In the genomic region with DNA sequence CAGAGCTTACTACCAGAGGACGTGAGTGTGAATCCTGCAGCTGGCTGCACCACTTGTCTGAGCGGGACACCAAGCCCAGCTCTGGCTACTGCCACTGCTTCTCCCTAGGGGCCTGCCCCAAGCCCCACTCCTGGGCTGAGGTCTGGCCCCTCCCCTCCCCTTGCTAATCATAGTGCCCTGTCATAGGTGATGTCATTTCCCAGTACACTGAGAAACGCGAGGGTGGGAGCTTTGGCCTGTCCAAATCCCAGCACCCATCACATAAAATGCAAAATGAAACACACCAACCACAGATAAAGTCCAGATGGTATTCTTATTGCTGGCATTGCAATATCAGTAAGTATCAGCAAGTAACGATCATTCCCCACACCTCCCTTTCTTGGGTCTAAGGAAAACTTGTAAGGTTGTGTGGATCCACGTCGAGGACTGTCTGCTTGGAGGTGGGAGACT, we compare ENCODE assay signal across 10 cellular contexts.
DNase-seq lines count a peak whose midpoint lies in the region; ATAC-seq, FAIRE-seq and TF ChIP-seq lines count a peak whose summit lies in the region.
"Had no signal": no experiment of that assay in that cellular context is flagged by ENCODE, and none has a peak within 500 bp of the region (broad histone marks: within the 10 kb centered on the region; RNA-seq: fewer than 3 reads in every experiment).

No MANE protein-coding gene starts in this region.

- CTCF ChIA-PET in A549 (lab: Yijun Ruan, JAX): interaction anchor here (1.0 to 2.0 kb wide), 3 partner anchors 11 to 162 kb away, joined by 3 to 5 read pairs (median 4); no protein-coding TSS in a partner anchor
- CTCF ChIA-PET in OCI-LY7 (lab: Charles Lee; ENCODE audit: unreplicated experiment): interaction anchor here (1.0 kb wide), 1 partner anchor 24 kb away, joined by 3 read pairs; no protein-coding TSS in a partner anchor

- H3K36me3 ChIP-seq in OCI-LY7 (ENCODE audit: insufficient read depth, low read length): no peaks in the 10 kb centered on the region
- H3K36me3 ChIP-seq in right atrium auricular region: no peaks in the 10 kb centered on the region
- no peaks in the 10 kb centered on the region for H3K36me3 ChIP-seq in spleen

- ATAC-seq in A549: peak in 1 of 2 experiments; percentile 26; a peak in 2 of 6 replicates
- peak; percentile 41 for ATAC-seq in GM19025 (IDR thresholded peaks at IDR 0.05; ENCODE audit: low read depth, unreplicated experiment)
- no peak for ATAC-seq in GM18520 (IDR thresholded peaks at IDR 0.05; ENCODE audit: unreplicated experiment)
- no peak for ATAC-seq in HG03159 (IDR thresholded peaks at IDR 0.05; ENCODE audit: unreplicated experiment)

- H3K4me3 ChIP-seq in A549 (no peak overlapping the region), OCI-LY7 (ENCODE audit: low read depth, low read length, poor library complexity, severe bottlenecking) (no peak overlapping the region), right atrium auricular region (no peak overlapping the region), spleen (no peak overlapping the region)

- H3K4me2 ChIP-seq in A549: no peak overlapping the region
- H3K4me2 ChIP-seq in OCI-LY7 (ENCODE audit: low read length): no peak overlapping the region

- intact Hi-C loops in OCI-LY7 (cut with micrococcal nuclease; ENCODE audit: unreplicated experiment) (no loop called here), spleen (cut with DNase I; ENCODE audit: low total_unique reads) (no loop called here)

- H3K4me1 ChIP-seq in A549 (peaks cover 13% of the 10 kb centered on the region), OCI-LY7 (ENCODE audit: insufficient read depth, low read length, poor library complexity, severe bottlenecking) (peaks cover 21% of the 10 kb centered on the region), right atrium auricular region (peaks cover 0 to 44% of the 10 kb centered on the region in 2 donors), spleen (peaks cover 4 to 21% (median 15%) of the 10 kb centered on the region in 6 donors)

- TF ChIP-seq CTCF in A549 (IDR thresholded peaks at IDR 0.05) (no peak), OCI-LY7 (conservative IDR thresholded peaks at IDR 0.05; ENCODE audit: low read length) (no peak), right atrium auricular region (IDR thresholded peaks at IDR 0.05) (no peak), spleen (IDR thresholded peaks at IDR 0.05 in 8 of 11, conservative IDR thresholded peaks at IDR 0.05 in 3 of 11) (no peak)

- POLR2A ChIA-PET in A549 (lab: Yijun Ruan, JAX): no interaction called here
- POLR2A ChIA-PET in OCI-LY7 (lab: Charles Lee): interaction anchor here (1.0 to 1.7 kb wide), 6 partner anchors 10 to 555 kb away, joined by 3 to 6 read pairs (median 4); no protein-coding TSS in a partner anchor

- peak overlapping the region; percentile 7; the same call in 1 of the 2 replicates for H2AFZ ChIP-seq in OCI-LY7 (ENCODE audit: low read length)

- H3K27ac ChIP-seq in A549 (peak overlapping the region in 1 of 2 experiments; percentile 41; a peak in 3 of 6 replicates), OCI-LY7 (ENCODE audit: low read depth, low read length, poor library complexity, severe bottlenecking) (no peak overlapping the region), right atrium auricular region (peak overlapping the region; percentile 53 to 55), spleen (no peak overlapping the region)

- FAIRE-seq in A549 (lab: Jason Lieb, UNC): no peak
- FAIRE-seq: G401.6 had no signal

- H4K20me1 ChIP-seq in OCI-LY7 (ENCODE audit: insufficient read depth, low read length): no peaks in the 10 kb centered on the region

- no peaks in the 10 kb centered on the region for H3K79me2 ChIP-seq in OCI-LY7 (ENCODE audit: insufficient read depth, low read depth, low read length)

- H3K27me3 ChIP-seq in right atrium auricular region (no peaks in the 10 kb centered on the region), spleen (replicated peaks in 1 of 7) (no peaks in the 10 kb centered on the region)

- H3K9me3 ChIP-seq in A549 (no peaks in the 10 kb centered on the region), OCI-LY7 (ENCODE audit: low read length) (no peaks in the 10 kb centered on the region), right atrium auricular region (no peaks in the 10 kb centered on the region), spleen (no peaks in the 10 kb centered on the region)

- no peak for TF ChIP-seq EP300 in A549 (IDR thresholded peaks at IDR 0.05)

- no peaks in the 10 kb centered on the region for H3K9me2 ChIP-seq in OCI-LY7 (ENCODE audit: insufficient read depth, low read length)

- 83% methylated on average over 7 of the region's 7 CpGs for WGBS in A549 (ENCODE audit: missing lambda C conversion rate)
- 54 to 75% (median 71%) methylated on average over 7 of the region's 7 CpGs for WGBS in spleen, 5 donors

- DNase-seq in A549 (ENCODE audit: low read depth in 1 of 2, low spot score in 1 of 2) (no peak), OCI-LY7 (ENCODE audit: low spot score) (no peak), right atrium auricular region (ENCODE audit: low spot score) (peak; percentile 68), HK-2 (ENCODE audit: unreplicated experiment) (no peak), spleen (no peak)
- DNase-seq: naive B cell had no signal

- no TSS peak for BruUV-seq in OCI-LY7 (replicated peaks; lab: Mats Ljungman, UMichigan)

- TF ChIP-seq POLR2A in A549 (IDR thresholded peaks at IDR 0.05; ENCODE audit: low read length) (no peak), spleen (IDR thresholded peaks at IDR 0.05) (no peak)

- no peak for TF ChIP-seq RAD21 in A549 (conservative IDR thresholded peaks at IDR 0.05 in 1 of 2, IDR thresholded peaks at IDR 0.05 in 1 of 2)

TF ChIP-seq in A549, 52 proteins besides CTCF, POLR2A, EP300 and RAD21:
- TF ChIP-seq SMC3 (IDR thresholded peaks at IDR 0.05): no peak
- TF ChIP-seq MAFK (IDR thresholded peaks at IDR 0.05; ENCODE audit: partially characterized antibody): peak; percentile 1

Comparison
In these comparisons a context has a peak if more than half of its experiments do, and no peak if none do; other contexts are left out.
1. H3K27ac ChIP-seq: peak in right atrium auricular region (2 of 2); none in OCI-LY7 (single experiment) and spleen (0 of 8).